ENCODE assay signal across 8 cellular contexts in the genomic region with DNA sequence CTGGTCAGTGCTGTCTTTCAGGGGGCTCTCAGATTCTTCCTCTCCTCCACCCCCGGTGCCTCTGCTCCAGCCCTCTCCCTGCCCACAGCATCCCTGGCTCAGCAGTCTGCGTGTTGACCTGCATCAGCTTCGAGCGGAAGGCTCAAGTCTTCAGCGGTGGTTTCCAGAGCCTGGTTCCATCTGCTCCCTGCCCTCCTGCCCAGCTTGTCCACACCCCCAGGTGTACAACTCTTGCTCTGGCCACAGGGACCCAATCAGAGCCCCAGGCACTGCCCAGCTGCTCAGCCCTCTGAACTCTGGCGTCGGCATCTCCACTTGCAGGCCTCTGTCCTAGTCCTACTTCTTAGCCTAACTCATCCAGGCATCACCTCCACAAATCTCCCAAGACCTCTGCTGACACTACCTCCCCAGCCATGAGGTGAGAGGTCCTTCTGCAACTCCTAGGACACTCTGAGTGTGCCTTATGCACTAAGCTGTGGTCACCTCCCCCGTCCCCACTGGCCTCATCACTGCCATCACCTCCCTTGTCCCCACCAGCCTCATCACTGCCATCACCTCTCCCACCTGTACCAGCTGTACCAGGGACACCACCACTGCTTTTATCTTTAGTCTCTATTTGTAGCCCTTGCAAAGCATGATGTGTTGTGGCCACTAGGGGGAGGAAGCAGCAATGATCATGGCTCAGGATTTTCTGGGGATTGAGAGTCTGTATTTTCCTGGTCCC.
DNase-seq lines count a peak whose midpoint lies in the region; ATAC-seq, FAIRE-seq and TF ChIP-seq lines count a peak whose summit lies in the region.

No MANE protein-coding gene starts in this region.

- no peaks in the 10 kb centered on the region for H3K36me3 ChIP-seq in WERI-Rb-1

- no peak overlapping the region for H3K27ac ChIP-seq in WERI-Rb-1

- peak; percentile 80 for FAIRE-seq in urothelium cell line (lab: Jason Lieb, UNC)

- TF ChIP-seq CTCF in GM12864 (IDR thresholded peaks at IDR 0.05; ENCODE audit: low read depth, low read length, missing control alignments), result peak; percentile 80
- peak; percentile 77 for TF ChIP-seq CTCF in WERI-Rb-1 (IDR thresholded peaks at IDR 0.05; ENCODE audit: low read depth, low read length)

- no peak overlapping the region for H3K4me3 ChIP-seq in GM12864 (ENCODE audit: low read depth, low read length)
- no peak overlapping the region for H3K4me3 ChIP-seq in WERI-Rb-1 (ENCODE audit: low read depth, low read length)

- DNase-seq in A172 (ENCODE audit: low spot score) (peak; percentile 49), GM12864 (ENCODE audit: low read depth) (no peak), NCI-H1105 (lab: John Stamatoyannopoulos, UW) (peak; percentile 7), WERI-Rb-1 (peak; percentile 66), epidermal melanocyte (ENCODE audit: insufficient read length, low spot score) (peak; percentile 77), middle frontal gyrus (ENCODE audit: extremely low spot score, low spot score) (peak; percentile 12), urothelium cell line (ENCODE audit: low spot score) (peak; percentile 76)

- ATAC-seq in GM18520 (IDR thresholded peaks at IDR 0.05; ENCODE audit: unreplicated experiment), result no peak

- H3K9me3 ChIP-seq in WERI-Rb-1 (ENCODE audit: severe bottlenecking), result no peaks in the 10 kb centered on the region

- no peaks in the 10 kb centered on the region for H3K27me3 ChIP-seq in WERI-Rb-1 (ENCODE audit: insufficient read depth, low read depth, severe bottlenecking)
